In the genomic region with DNA sequence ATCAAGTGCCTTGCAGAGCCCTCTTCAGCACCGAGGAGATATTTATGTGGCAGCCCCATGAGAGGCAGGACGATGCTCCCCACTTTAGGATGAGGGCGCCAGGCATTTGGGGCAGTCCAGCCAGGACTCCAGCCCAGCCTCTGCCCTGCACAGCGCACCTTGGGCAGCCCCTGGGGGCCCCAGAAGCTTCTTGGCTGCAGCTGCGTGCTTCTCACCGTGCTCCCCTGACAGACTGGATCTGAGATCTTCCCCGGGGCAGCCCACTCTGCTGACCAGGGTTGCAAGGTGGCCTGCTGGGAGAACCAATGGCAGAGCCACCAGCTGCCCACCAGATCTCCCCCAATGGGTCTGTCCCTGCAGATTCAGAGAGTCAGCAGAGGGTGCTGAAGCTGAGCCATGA, we compare ENCODE assay signal across 17 cellular contexts. TPM values are rescaled to one million over a fixed set of nuclear protein-coding genes. Genes with fewer than 3 reads are reported as not detected.
A peak's percentile ranks its signal among the peaks of the same experiment; 100 is the strongest.
DNase-seq lines count a peak whose midpoint lies in the region; ATAC-seq and TF ChIP-seq lines count a peak whose summit lies in the region.
"Had no signal": no experiment of that assay in that cellular context is flagged by ENCODE, and none has a peak within 500 bp of the region (broad histone marks: within the 10 kb centered on the region; RNA-seq: fewer than 3 reads in every experiment).

No MANE protein-coding gene starts in this region.

- H4K20me1 ChIP-seq in SK-N-SH (ENCODE audit: insufficient read depth), result no peaks in the 10 kb centered on the region
- H4K20me1 ChIP-seq in mammary epithelial cell (ENCODE audit: insufficient read depth, low read length), result no peaks in the 10 kb centered on the region
- H4K20me1 ChIP-seq in osteoblast (ENCODE audit: insufficient read depth, low read length), result no peaks in the 10 kb centered on the region

- no peak for TF ChIP-seq RAD21 in SK-N-SH (IDR thresholded peaks at IDR 0.05; ENCODE audit: low read length)

- WGBS in SK-N-SH (ENCODE audit: low lambda C conversion rate), result 20% methylated on average over 1 of the region's 7 CpGs
- WGBS in mammary epithelial cell (ENCODE audit: low coverage, missing lambda C conversion rate), result 47% methylated on average over 3 of the region's 7 CpGs

- POLR2A ChIA-PET in SK-N-SH (lab: Yijun Ruan, JAX), result no interaction called here

- ATAC-seq in SK-N-SH treated with all-trans-retinoic acid at 6 μM for 48 hours, result no peak
- no peak for ATAC-seq in GM19397 (IDR thresholded peaks at IDR 0.05; ENCODE audit: unreplicated experiment)

- H3K9me2 ChIP-seq in SK-N-SH, result no peaks in the 10 kb centered on the region

- H3K9ac ChIP-seq in SK-N-SH, result no peak overlapping the region
- H3K9ac ChIP-seq in mammary epithelial cell (ENCODE audit: insufficient read depth, low read length), result no peak overlapping the region
- H3K9ac ChIP-seq: KMS-11 had no signal

- TF ChIP-seq CTCF in SK-N-SH (IDR thresholded peaks at IDR 0.05), result no peak
- TF ChIP-seq CTCF in breast epithelium (IDR thresholded peaks at IDR 0.05), result no peak
- no peak for TF ChIP-seq CTCF in mammary epithelial cell (conservative IDR thresholded peaks at IDR 0.05 in 1 of 2, IDR thresholded peaks at IDR 0.05 in 1 of 2; ENCODE audit: extremely low read depth in 1 of 2, insufficient read depth in 1 of 2, low read depth in 1 of 2, low read length in 2 of 2)
- no peak for TF ChIP-seq CTCF in osteoblast (IDR thresholded peaks at IDR 0.05; ENCODE audit: extremely low read depth, low read depth, low read length)

- TF ChIP-seq POLR2A in breast epithelium (IDR thresholded peaks at IDR 0.05), result no peak

- H3K9me3 ChIP-seq in SK-N-SH (no peaks in the 10 kb centered on the region), breast epithelium (peaks cover 0 to 11% of the 10 kb centered on the region in 2 donors), mammary epithelial cell (replicated peaks; ENCODE audit: insufficient read depth, low read length) (peaks cover 5% of the 10 kb centered on the region), osteoblast (ENCODE audit: low read depth, low read length) (peaks cover 6% of the 10 kb centered on the region)

- dilution Hi-C loops in mammary epithelial cell (cut with HindIII; ENCODE audit: low sequenced_read_pairs), result no loop called here

- H3K4me2 ChIP-seq in SK-N-SH, result no peak overlapping the region
- no peak overlapping the region for H3K4me2 ChIP-seq in mammary epithelial cell (ENCODE audit: insufficient read depth, low read depth, low read length)
- no peak overlapping the region for H3K4me2 ChIP-seq in osteoblast (ENCODE audit: insufficient read depth, low read length)
- H3K4me2 ChIP-seq: KMS-11 had no signal

- no peaks in the 10 kb centered on the region for H3K36me3 ChIP-seq in SK-N-SH (replicated peaks in 1 of 2; ENCODE audit: control insufficient read depth in 1 of 2, insufficient read depth in 2 of 2, low read length in 1 of 2)
- H3K36me3 ChIP-seq in breast epithelium, result no peaks in the 10 kb centered on the region
- H3K36me3 ChIP-seq in mammary epithelial cell (ENCODE audit: insufficient read depth, low read length), result no peaks in the 10 kb centered on the region
- H3K36me3 ChIP-seq in osteoblast (ENCODE audit: insufficient read depth, low read length), result no peaks in the 10 kb centered on the region

- H3K79me2 ChIP-seq in SK-N-SH (ENCODE audit: insufficient read depth), result no peaks in the 10 kb centered on the region
- H3K79me2 ChIP-seq in mammary epithelial cell (ENCODE audit: insufficient read depth, low read length), result no peaks in the 10 kb centered on the region
- H3K79me2 ChIP-seq in osteoblast (ENCODE audit: insufficient read depth, low read length), result no peaks in the 10 kb centered on the region

- BruUV-seq in mammary epithelial cell (replicated peaks; lab: Mats Ljungman, UMichigan), result no TSS peak

- CTCF ChIA-PET in SK-N-SH (lab: Yijun Ruan, JAX) (interaction anchor here (0.9 to 1.6 kb wide), 3 partner anchors 87 to 177 kb away, joined by 3 to 6 read pairs (median 4); no protein-coding TSS in a partner anchor), mammary epithelial cell (lab: Charles Lee; ENCODE audit: low non-redundant PET) (no interaction called here)

- H3K4me1 ChIP-seq in SK-N-SH (ENCODE audit: control insufficient read depth in 1 of 2, insufficient read depth in 2 of 2, low read depth in 1 of 2, low read length in 1 of 2) (peaks cover 0 to 12% of the 10 kb centered on the region in 2 experiments; a peak in 1 of 4 replicates), breast epithelium (no peaks in the 10 kb centered on the region), mammary epithelial cell (ENCODE audit: insufficient read depth, low read length) (no peaks in the 10 kb centered on the region), osteoblast (ENCODE audit: insufficient read depth, low read length) (no peaks in the 10 kb centered on the region)

- H3K4me3 ChIP-seq in SK-N-SH (ENCODE audit: low read depth in 2 of 2, low read length in 1 of 2), result no peak overlapping the region
- no peak overlapping the region for H3K4me3 ChIP-seq in breast epithelium
- no peak overlapping the region for H3K4me3 ChIP-seq in mammary epithelial cell (replicated peaks in 1 of 3; ENCODE audit: insufficient read depth in 1 of 3, low read depth in 2 of 3, low read length in 3 of 3)
- H3K4me3 ChIP-seq in osteoblast (ENCODE audit: insufficient read depth, low read length), result no peak overlapping the region

- in situ Hi-C loops in mammary epithelial cell (cut with MboI; ENCODE audit: low sequenced_read_pairs in 2 of 2), result no loop called here

- H2AFZ ChIP-seq in SK-N-SH (ENCODE audit: low read depth), result no peak overlapping the region
- no peak overlapping the region for H2AFZ ChIP-seq in mammary epithelial cell (ENCODE audit: low read depth, low read length)
- H2AFZ ChIP-seq in osteoblast (ENCODE audit: low read length), result no peak overlapping the region

- H3K27me3 ChIP-seq in SK-N-SH (ENCODE audit: insufficient read depth), result peaks cover 8% of the 10 kb centered on the region; the same call in 1 of the 2 replicates
- H3K27me3 ChIP-seq in breast epithelium, result peaks cover 0 to 10% of the 10 kb centered on the region in 2 donors
- peaks cover 2% of the 10 kb centered on the region for H3K27me3 ChIP-seq in mammary epithelial cell (ENCODE audit: insufficient read depth, low read length)
- peaks cover 8% of the 10 kb centered on the region for H3K27me3 ChIP-seq in osteoblast (ENCODE audit: insufficient read depth, low read length)

- no peaks in the 10 kb centered on the region for H3F3A ChIP-seq in SK-N-SH (replicated peaks; ENCODE audit: insufficient read depth)

- intact Hi-C loops in breast epithelium (cut with DNase I; ENCODE audit: low total_unique reads), result loop anchor here (1.0 kb wide), 1 partner anchor 19 kb away; no protein-coding TSS in a partner anchor
- intact Hi-C loops in mammary epithelial cell (cut with micrococcal nuclease), result no loop called here

- no peak overlapping the region for H3K27ac ChIP-seq in SK-N-SH (ENCODE audit: low read depth in 2 of 2, low read length in 1 of 2)
- no peak overlapping the region for H3K27ac ChIP-seq in breast epithelium
- no peak overlapping the region for H3K27ac ChIP-seq in mammary epithelial cell (ENCODE audit: insufficient read depth, low read depth, low read length)
- no peak overlapping the region for H3K27ac ChIP-seq in osteoblast (ENCODE audit: low read depth, low read length)
- H3K27ac ChIP-seq: 22Rv1, KMS-11 had no signal

- TF ChIP-seq EP300 in SK-N-SH (IDR thresholded peaks at IDR 0.05; ENCODE audit: borderline replicate concordance in 1 of 2, low read depth in 1 of 2, low read length in 1 of 2), result no peak

- DNase-seq in SK-N-SH, result peak; percentile 63
- peak; percentile 6 to 48 for DNase-seq in breast epithelium (ENCODE audit: low spot score in 2 of 2)
- DNase-seq in mammary epithelial cell, result no peak
- peak; percentile 60 for DNase-seq in osteoblast (ENCODE audit: insufficient read length, low spot score, missing footprints)
- no peak for DNase-seq in cerebellum (ENCODE audit: low spot score)
- no peak for DNase-seq in superior temporal gyrus (ENCODE audit: extremely low spot score)
- DNase-seq: DMS79 treated with DMSO at 0.1 percent for 48 hours, MV-4-11, NCI-H187, NCI-H2227 treated with DMSO at 0.1 percent for 48 hours, NCI-H510A treated with DMSO at 0.1 percent for 48 hours, NCI-H774, OCI-M1 had no signal

TF ChIP-seq in SK-N-SH, 30 proteins besides CTCF, POLR2A, EP300 and RAD21 (continues in another document):
- TF ChIP-seq POLR2AphosphoS5 (IDR thresholded peaks at IDR 0.05; ENCODE audit: low read depth, low read length) (no peak), FOXJ3 (CRISPR knock-in tag; IDR thresholded peaks at IDR 0.05) (no peak), NRF1 (IDR thresholded peaks at IDR 0.05; ENCODE audit: low read depth, low read length) (no peak)
- TF ChIP-seq, protein P1, sequence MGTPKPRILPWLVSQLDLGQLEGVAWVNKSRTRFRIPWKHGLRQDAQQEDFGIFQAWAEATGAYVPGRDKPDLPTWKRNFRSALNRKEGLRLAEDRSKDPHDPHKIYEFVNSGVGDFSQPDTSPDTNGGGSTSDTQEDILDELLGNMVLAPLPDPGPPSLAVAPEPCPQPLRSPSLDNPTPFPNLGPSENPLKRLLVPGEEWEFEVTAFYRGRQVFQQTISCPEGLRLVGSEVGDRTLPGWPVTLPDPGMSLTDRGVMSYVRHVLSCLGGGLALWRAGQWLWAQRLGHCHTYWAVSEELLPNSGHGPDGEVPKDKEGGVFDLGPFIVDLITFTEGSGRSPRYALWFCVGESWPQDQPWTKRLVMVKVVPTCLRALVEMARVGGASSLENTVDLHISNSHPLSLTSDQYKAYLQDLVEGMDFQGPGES (IDR thresholded peaks at IDR 0.05; ENCODE audit: low read depth, low read length), result no peak

TF ChIP-seq in SK-N-SH treated with all-trans-retinoic acid at 6 μM for 48 hours, 23 proteins besides CTCF, POLR2A, EP300 and RAD21:
- TF ChIP-seq ISL1 (CRISPR knock-in tag; IDR thresholded peaks at IDR 0.05), result no peak
- TF ChIP-seq ZFP3 (CRISPR knock-in tag; IDR thresholded peaks at IDR 0.05), result no peak
- no peak for TF ChIP-seq GLIS3 (CRISPR knock-in tag; IDR thresholded peaks at IDR 0.05)
- no peak for TF ChIP-seq ZNF70 (CRISPR knock-in tag; IDR thresholded peaks at IDR 0.05)
- TF ChIP-seq TOX (CRISPR knock-in tag; IDR thresholded peaks at IDR 0.05; ENCODE audit: borderline replicate concordance), result no peak

RNA-seq across cellular contexts. Expression of a gene that starts 14.9 kb away (rescaled TPM):
- polyA plus RNA-seq in SK-N-SH (2012; rRNA removed) (7.1 and 8.6 TPM in 2 replicates), mammary epithelial cell (25.1 TPM)
- 9.4 and 11.1 TPM in 2 replicates for polyA plus RNA-seq in SK-N-SH (2012; cell fraction: cytosol; rRNA removed)
- polyA plus RNA-seq in SK-N-SH (2012; cell fraction: nucleus; rRNA removed), result 7.4 and 9.3 TPM in 2 replicates
- total RNA-seq in breast epithelium (10 to 100 TPM; 26.3 to 52.2 (median 28.2) TPM), mammary epithelial cell (10 to 100 TPM; 49.8 to 62.3 TPM), osteoblast (53.3 and 58.6 TPM in 2 replicates), cerebellum (28.9 TPM)
- 40.5 TPM for polyA minus RNA-seq in mammary epithelial cell

Comparison
In these comparisons a context has a peak if more than half of its experiments do, and no peak if none do; other contexts are left out.
1. DNase-seq: peak in SK-N-SH (single experiment), breast epithelium (2 of 2) and osteoblast (single experiment); none in mammary epithelial cell (single experiment), cerebellum (single experiment) and superior temporal gyrus (single experiment).